ENCODE assay signal across 30 cellular contexts in genomic region chr16:66265556-66266133, GRCh38.
DNase-seq lines count a peak whose midpoint lies in the region; ATAC-seq and TF ChIP-seq lines count a peak whose summit lies in the region.
"Had no signal": no experiment of that assay in that cellular context is flagged by ENCODE, and none has a peak within 500 bp of the region (broad histone marks: within the 10 kb centered on the region; RNA-seq: fewer than 3 reads in every experiment).

No MANE protein-coding gene starts in this region.

- no peak for TF ChIP-seq POLR2A in thyroid gland (IDR thresholded peaks at IDR 0.05)

- H3K9me3 ChIP-seq in left ventricle myocardium inferior (replicated peaks): no peaks in the 10 kb centered on the region
- H3K9me3 ChIP-seq in hepatocyte (ENCODE audit: low read depth): no peaks in the 10 kb centered on the region
- no peaks in the 10 kb centered on the region for H3K9me3 ChIP-seq in skeletal muscle tissue (ENCODE audit: control insufficient read depth in 3 of 3, low read length in 3 of 3)
- H3K9me3 ChIP-seq in thyroid gland: no peaks in the 10 kb centered on the region
- H3K9me3 ChIP-seq: A549, colonic mucosa, esophagus squamous epithelium, SJCRH30 had no signal

- H3K27ac ChIP-seq in left ventricle myocardium inferior (replicated peaks) (peak overlapping the region; percentile 73), hepatocyte (peak overlapping the region; percentile 85), skeletal muscle tissue (ENCODE audit: low read depth, low read length) (peak overlapping the region; percentile 19), thyroid gland (peak overlapping the region in 1 of 3 donors; percentile 17)
- H3K27ac ChIP-seq: A549, colonic mucosa had no signal

- H4K20me1 ChIP-seq in hepatocyte (ENCODE audit: insufficient read depth, poor library complexity, severe bottlenecking): no peaks in the 10 kb centered on the region

- H3K9ac ChIP-seq in skeletal muscle tissue (ENCODE audit: low read depth in 1 of 3, low read length in 3 of 3): no peak overlapping the region

- peaks cover 7% of the 10 kb centered on the region for H3K27me3 ChIP-seq in left ventricle myocardium inferior (ENCODE audit: low read depth)
- no peaks in the 10 kb centered on the region for H3K27me3 ChIP-seq in hepatocyte
- H3K27me3 ChIP-seq in skeletal muscle tissue (ENCODE audit: control insufficient read depth in 3 of 3, insufficient read depth in 3 of 3, low read length in 3 of 3): peaks cover 0 to 8% (median 5%) of the 10 kb centered on the region in 3 donors
- H3K27me3 ChIP-seq in thyroid gland: no peaks in the 10 kb centered on the region
- H3K27me3 ChIP-seq: colonic mucosa, SJCRH30 had no signal

- H3K36me3 ChIP-seq in left ventricle myocardium inferior (no peaks in the 10 kb centered on the region), hepatocyte (replicated peaks; ENCODE audit: insufficient read depth, low read depth) (no peaks in the 10 kb centered on the region), skeletal muscle tissue (ENCODE audit: control insufficient read depth in 3 of 3, insufficient read depth in 3 of 3, low read length in 3 of 3) (no peaks in the 10 kb centered on the region), thyroid gland (no peaks in the 10 kb centered on the region)
- H3K36me3 ChIP-seq: colonic mucosa, esophagus squamous epithelium, SJCRH30 had no signal

- no peak for TF ChIP-seq CTCF in left ventricle myocardium inferior (IDR thresholded peaks at IDR 0.05; ENCODE audit: borderline replicate concordance)
- no peak for TF ChIP-seq CTCF in hepatocyte (IDR thresholded peaks at IDR 0.05; ENCODE audit: poor library complexity)
- no peak for TF ChIP-seq CTCF in thyroid gland (IDR thresholded peaks at IDR 0.05)
- no peak for TF ChIP-seq CTCF in foreskin fibroblast (IDR thresholded peaks at IDR 0.05; ENCODE audit: low read depth, low read length)
- no peak for TF ChIP-seq CTCF in GM10266 (IDR thresholded peaks at IDR 0.05; ENCODE audit: control insufficient read depth, insufficient read depth, low read depth, missing control alignments)

- DNase-seq in left ventricle myocardium inferior: no peak
- no peak for DNase-seq in Right ventricle myocardium inferior (ENCODE audit: missing footprints)
- DNase-seq in hepatocyte (ENCODE audit: low spot score): peak; percentile 2
- no peak for DNase-seq in thyroid gland
- no peak for DNase-seq in foreskin fibroblast
- no peak for DNase-seq in GM10266 (ENCODE audit: extremely low spot score)
- DNase-seq: activated CD4-positive, alpha-beta T cell treated with anti-CD3 and anti-CD28 coated beads for 1 hour; activated naive CD4-positive, alpha-beta T cell treated with anti-CD3 and anti-CD28 coated beads for 36 hours; activated T-cell treated with anti-CD3 and anti-CD28 coated beads, Interleukin-2, amount 50 U/mL, for 72 hours; amniotic stem cell; colonic mucosa; DMS79; esophagus squamous epithelium; GF-D8; KG1; kidney glomerular epithelial cell; mammary epithelial cell; naive thymus-derived CD4-positive, alpha-beta T cell; NCI-H1436 treated with DMSO at 0.1 percent for 48 hours; NCI-H2107; NCI-H446; stimulated activated CD4-positive, alpha-beta T cell treated with anti-CD3 and anti-CD28 coated beads, Interleukin-12 subunit alpha, Interleukin-12 subunit beta, amount 100 ng/mL, for 4 hours; stimulated activated CD4-positive, alpha-beta T cell treated with anti-CD3 and anti-CD28 coated beads, Interleukin-4, amount 100 ng/mL, for 24 hours; stimulated activated naive CD4-positive, alpha-beta T cell treated with Interleukin-2 at 50 U/mL for 16 hours; T-helper 1 cell had no signal

- 75% methylated on average over 12 of the region's 13 CpGs for WGBS in hepatocyte (ENCODE audit: low lambda C conversion rate, missing lambda C conversion rate)
- WGBS in thyroid gland, 2 donors: 89 to 92% methylated on average over 11 to 13 of the region's 13 CpGs

- H3K4me3 ChIP-seq in left ventricle myocardium inferior: no peak overlapping the region
- no peak overlapping the region for H3K4me3 ChIP-seq in hepatocyte
- no peak overlapping the region for H3K4me3 ChIP-seq in skeletal muscle tissue (ENCODE audit: low read length in 3 of 3)
- H3K4me3 ChIP-seq in thyroid gland (replicated peaks in 1 of 3): no peak overlapping the region
- H3K4me3 ChIP-seq in foreskin fibroblast (ENCODE audit: low read depth in 1 of 2, low read length in 2 of 2): no peak overlapping the region
- H3K4me3 ChIP-seq: A549, colonic mucosa, esophagus squamous epithelium had no signal

- intact Hi-C loops in left ventricle myocardium inferior (cut with micrococcal nuclease) (no loop called here), Right ventricle myocardium inferior (cut with DNase I) (no loop called here), thyroid gland (cut with DNase I) (no loop called here)

- H3K9me2 ChIP-seq in hepatocyte (replicated peaks; ENCODE audit: insufficient read depth): no peaks in the 10 kb centered on the region

- H3K4me1 ChIP-seq in left ventricle myocardium inferior (peaks cover 34% of the 10 kb centered on the region), hepatocyte (ENCODE audit: insufficient read depth) (peaks cover 32% of the 10 kb centered on the region), skeletal muscle tissue (ENCODE audit: control insufficient read depth in 3 of 3, insufficient read depth in 3 of 3, low read length in 3 of 3) (peaks cover 19 to 27% (median 26%) of the 10 kb centered on the region in 3 donors), thyroid gland (peaks cover 3 to 11% of the 10 kb centered on the region in 2 donors)

- no peak overlapping the region for H2AFZ ChIP-seq in hepatocyte

- H3K4me2 ChIP-seq in hepatocyte: no peak overlapping the region
- H3K4me2 ChIP-seq: A549 had no signal

- ATAC-seq in Right ventricle myocardium inferior (no peak), HG03439 (IDR thresholded peaks at IDR 0.05; ENCODE audit: unreplicated experiment) (no peak)
- ATAC-seq: A549; activated T-cell treated with anti-CD3 and anti-CD28 coated beads, Interleukin-2, amount 50 U/mL, for 72 hours; naive thymus-derived CD4-positive, alpha-beta T cell; Panc1 had no signal

- no peaks in the 10 kb centered on the region for H3K79me2 ChIP-seq in hepatocyte
